ENCODE assay signal across 1 cellular context in the genomic region with DNA sequence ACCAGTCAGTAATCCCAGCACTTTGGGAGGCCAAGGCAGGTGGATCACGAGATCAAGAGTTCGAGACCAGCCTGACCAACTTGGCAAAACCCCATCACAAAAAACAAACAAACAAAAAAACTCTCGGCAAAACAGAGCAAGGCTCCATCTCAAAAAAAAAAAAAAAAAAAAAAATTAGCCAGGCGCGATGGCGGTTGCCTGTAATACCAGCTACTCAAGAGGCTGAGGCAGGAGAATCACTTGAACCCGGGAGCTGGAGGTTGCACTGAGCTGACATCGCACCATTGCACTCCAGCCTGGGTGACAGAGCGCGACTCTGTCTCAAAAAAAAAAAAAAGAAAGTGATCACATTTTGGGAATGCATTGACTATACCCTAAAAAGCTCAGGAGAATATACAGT. TPM values are rescaled to one million over a fixed set of nuclear protein-coding genes. Genes with fewer than 3 reads are reported as not detected.
"Had no signal": no experiment of that assay in that cellular context is flagged by ENCODE, and none has a peak within 500 bp of the region (broad histone marks: within the 10 kb centered on the region; RNA-seq: fewer than 3 reads in every experiment).

No MANE protein-coding gene starts in this region.

RNA-seq across cellular contexts. Expression of a gene that starts 12.4 kb away (rescaled TPM):
- total RNA-seq: ascending aorta had no signal
